In the genomic region with DNA sequence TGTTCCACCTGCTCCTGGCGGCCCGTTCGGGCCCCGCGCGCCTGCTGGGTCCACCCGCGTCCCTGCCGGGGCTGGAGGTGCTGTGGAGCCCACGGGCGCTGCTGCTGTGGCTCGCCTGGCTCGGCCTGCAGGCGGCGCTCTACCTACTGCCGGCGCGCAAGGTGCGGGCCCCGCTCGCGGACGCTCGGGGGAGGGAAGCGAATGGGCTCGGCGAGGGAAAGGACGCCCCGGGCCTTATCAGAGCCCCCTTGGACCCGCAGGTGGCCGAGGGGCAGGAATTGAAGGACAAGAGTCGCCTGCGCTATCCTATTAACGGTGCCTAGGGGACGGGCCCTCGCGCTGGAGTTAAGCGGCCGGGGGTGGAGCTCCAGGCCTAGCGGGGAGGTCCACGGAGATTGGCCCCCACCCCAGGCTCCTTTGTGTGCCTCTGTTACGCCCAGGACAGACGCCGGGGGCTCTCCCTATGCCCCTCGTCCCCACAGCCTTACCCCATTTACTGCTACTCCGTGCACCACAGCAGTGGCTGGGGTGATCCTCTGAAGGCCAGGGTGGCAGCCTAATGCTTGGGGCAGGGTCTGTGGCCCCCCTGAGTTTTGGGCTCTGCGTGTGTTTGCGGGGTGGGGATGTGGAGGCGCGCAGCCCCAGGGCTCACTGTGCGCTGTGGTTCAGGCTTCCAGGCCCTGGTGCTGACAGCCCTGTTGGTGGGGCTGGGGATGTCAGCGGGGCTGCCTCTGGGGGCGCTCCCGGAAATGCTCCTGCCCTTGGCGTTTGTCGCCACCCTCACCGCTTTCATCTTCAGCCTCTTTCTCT, we compare ENCODE assay signal across 1 cellular context.
A peak's percentile ranks its signal among the peaks of the same experiment; 100 is the strongest.
TF ChIP-seq lines count a peak whose summit lies in the region.

No MANE protein-coding gene starts in this region.

TF ChIP-seq in HepG2, 621 proteins besides CTCF, POLR2A, EP300 and RAD21 (continued from another document and continues in another):
- TF ChIP-seq, protein P1, sequence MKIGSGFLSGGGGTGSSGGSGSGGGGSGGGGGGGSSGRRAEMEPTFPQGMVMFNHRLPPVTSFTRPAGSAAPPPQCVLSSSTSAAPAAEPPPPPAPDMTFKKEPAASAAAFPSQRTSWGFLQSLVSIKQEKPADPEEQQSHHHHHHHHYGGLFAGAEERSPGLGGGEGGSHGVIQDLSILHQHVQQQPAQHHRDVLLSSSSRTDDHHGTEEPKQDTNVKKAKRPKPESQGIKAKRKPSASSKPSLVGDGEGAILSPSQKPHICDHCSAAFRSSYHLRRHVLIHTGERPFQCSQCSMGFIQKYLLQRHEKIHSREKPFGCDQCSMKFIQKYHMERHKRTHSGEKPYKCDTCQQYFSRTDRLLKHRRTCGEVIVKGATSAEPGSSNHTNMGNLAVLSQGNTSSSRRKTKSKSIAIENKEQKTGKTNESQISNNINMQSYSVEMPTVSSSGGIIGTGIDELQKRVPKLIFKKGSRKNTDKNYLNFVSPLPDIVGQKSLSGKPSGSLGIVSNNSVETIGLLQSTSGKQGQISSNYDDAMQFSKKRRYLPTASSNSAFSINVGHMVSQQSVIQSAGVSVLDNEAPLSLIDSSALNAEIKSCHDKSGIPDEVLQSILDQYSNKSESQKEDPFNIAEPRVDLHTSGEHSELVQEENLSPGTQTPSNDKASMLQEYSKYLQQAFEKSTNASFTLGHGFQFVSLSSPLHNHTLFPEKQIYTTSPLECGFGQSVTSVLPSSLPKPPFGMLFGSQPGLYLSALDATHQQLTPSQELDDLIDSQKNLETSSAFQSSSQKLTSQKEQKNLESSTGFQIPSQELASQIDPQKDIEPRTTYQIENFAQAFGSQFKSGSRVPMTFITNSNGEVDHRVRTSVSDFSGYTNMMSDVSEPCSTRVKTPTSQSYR (CRISPR knock-in tag; IDR thresholded peaks at IDR 0.05; ENCODE audit: borderline replicate concordance): no peak
- TF ChIP-seq ERF (CRISPR knock-in tag; IDR thresholded peaks at IDR 0.05) (peak; percentile 51; the same call in 1 of the 2 replicates), SMYD3 (CRISPR knock-in tag; IDR thresholded peaks at IDR 0.05) (no peak), ZBTB3 (CRISPR knock-in tag; IDR thresholded peaks at IDR 0.05; ENCODE audit: borderline replicate concordance, low read depth) (no peak), LCORL (IDR thresholded peaks at IDR 0.05) (no peak), LCORL (CRISPR knock-in tag; IDR thresholded peaks at IDR 0.05) (peak; percentile 52; the same call in 1 of the 2 replicates), NFE2L2 (IDR thresholded peaks at IDR 0.05; ENCODE audit: low read length) (no peak), KLF11 (CRISPR knock-in tag; IDR thresholded peaks at IDR 0.05) (no peak), MED8 (CRISPR knock-in tag; IDR thresholded peaks at IDR 0.05; ENCODE audit: insufficient replicate concordance) (peak; percentile 53), ZNF782 (CRISPR knock-in tag; IDR thresholded peaks at IDR 0.05; ENCODE audit: borderline replicate concordance) (no peak), YY1 (IDR thresholded peaks at IDR 0.05; ENCODE audit: insufficient read depth, insufficient replicate concordance, low read depth, low read length) (peak; percentile 54), BRD4 (CRISPR knock-in tag; IDR thresholded peaks at IDR 0.05) (peak; percentile 74; the same call in 1 of the 2 replicates), ZNF768 (CRISPR knock-in tag; IDR thresholded peaks at IDR 0.05) (0 out of 2 replicates have a peak, but pooled peaks have one; percentile 61), ZNF44 (CRISPR knock-in tag; IDR thresholded peaks at IDR 0.05) (peak; percentile 31; the same call in 1 of the 2 replicates), ZBTB7A (CRISPR knock-in tag; IDR thresholded peaks at IDR 0.05) (no peak), GATAD2A (CRISPR knock-in tag; IDR thresholded peaks at IDR 0.05) (peak; percentile 75)
- TF ChIP-seq, protein P2, sequence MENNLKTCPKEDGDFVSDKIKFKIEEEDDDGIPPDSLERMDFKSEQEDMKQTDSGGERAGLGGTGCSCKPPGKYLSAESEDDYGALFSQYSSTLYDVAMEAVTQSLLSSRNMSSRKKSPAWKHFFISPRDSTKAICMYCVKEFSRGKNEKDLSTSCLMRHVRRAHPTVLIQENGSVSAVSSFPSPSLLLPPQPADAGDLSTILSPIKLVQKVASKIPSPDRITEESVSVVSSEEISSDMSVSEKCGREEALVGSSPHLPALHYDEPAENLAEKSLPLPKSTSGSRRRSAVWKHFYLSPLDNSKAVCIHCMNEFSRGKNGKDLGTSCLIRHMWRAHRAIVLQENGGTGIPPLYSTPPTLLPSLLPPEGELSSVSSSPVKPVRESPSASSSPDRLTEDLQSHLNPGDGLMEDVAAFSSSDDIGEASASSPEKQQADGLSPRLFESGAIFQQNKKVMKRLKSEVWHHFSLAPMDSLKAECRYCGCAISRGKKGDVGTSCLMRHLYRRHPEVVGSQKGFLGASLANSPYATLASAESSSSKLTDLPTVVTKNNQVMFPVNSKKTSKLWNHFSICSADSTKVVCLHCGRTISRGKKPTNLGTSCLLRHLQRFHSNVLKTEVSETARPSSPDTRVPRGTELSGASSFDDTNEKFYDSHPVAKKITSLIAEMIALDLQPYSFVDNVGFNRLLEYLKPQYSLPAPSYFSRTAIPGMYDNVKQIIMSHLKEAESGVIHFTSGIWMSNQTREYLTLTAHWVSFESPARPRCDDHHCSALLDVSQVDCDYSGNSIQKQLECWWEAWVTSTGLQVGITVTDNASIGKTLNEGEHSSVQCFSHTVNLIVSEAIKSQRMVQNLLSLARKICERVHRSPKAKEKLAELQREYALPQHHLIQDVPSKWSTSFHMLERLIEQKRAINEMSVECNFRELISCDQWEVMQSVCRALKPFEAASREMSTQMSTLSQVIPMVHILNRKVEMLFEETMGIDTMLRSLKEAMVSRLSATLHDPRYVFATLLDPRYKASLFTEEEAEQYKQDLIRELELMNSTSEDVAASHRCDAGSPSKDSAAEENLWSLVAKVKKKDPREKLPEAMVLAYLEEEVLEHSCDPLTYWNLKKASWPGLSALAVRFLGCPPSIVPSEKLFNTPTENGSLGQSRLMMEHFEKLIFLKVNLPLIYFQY (CRISPR knock-in tag; IDR thresholded peaks at IDR 0.05; ENCODE audit: borderline replicate concordance): no peak; the same call in 1 of the 2 replicates
- TF ChIP-seq, protein P3, sequence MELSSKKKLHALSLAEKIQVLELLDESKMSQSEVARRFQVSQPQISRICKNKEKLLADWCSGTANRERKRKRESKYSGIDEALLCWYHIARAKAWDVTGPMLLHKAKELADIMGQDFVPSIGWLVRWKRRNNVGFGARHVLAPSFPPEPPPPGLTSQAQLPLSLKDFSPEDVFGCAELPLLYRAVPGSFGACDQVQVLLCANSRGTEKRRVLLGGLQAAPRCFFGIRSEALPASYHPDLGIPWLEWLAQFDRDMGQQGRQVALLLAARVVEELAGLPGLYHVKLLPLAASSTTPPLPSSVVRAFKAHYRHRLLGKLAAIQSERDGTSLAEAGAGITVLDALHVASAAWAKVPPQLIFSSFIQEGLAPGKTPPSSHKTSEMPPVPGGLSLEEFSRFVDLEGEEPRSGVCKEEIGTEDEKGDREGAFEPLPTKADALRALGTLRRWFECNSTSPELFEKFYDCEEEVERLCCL (CRISPR knock-in tag; IDR thresholded peaks at IDR 0.05; ENCODE audit: borderline replicate concordance): no peak
- TF ChIP-seq, protein P4, sequence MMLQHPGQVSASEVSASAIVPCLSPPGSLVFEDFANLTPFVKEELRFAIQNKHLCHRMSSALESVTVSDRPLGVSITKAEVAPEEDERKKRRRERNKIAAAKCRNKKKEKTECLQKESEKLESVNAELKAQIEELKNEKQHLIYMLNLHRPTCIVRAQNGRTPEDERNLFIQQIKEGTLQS (CRISPR knock-in tag; IDR thresholded peaks at IDR 0.05): no peak
- TF ChIP-seq, protein P5, sequence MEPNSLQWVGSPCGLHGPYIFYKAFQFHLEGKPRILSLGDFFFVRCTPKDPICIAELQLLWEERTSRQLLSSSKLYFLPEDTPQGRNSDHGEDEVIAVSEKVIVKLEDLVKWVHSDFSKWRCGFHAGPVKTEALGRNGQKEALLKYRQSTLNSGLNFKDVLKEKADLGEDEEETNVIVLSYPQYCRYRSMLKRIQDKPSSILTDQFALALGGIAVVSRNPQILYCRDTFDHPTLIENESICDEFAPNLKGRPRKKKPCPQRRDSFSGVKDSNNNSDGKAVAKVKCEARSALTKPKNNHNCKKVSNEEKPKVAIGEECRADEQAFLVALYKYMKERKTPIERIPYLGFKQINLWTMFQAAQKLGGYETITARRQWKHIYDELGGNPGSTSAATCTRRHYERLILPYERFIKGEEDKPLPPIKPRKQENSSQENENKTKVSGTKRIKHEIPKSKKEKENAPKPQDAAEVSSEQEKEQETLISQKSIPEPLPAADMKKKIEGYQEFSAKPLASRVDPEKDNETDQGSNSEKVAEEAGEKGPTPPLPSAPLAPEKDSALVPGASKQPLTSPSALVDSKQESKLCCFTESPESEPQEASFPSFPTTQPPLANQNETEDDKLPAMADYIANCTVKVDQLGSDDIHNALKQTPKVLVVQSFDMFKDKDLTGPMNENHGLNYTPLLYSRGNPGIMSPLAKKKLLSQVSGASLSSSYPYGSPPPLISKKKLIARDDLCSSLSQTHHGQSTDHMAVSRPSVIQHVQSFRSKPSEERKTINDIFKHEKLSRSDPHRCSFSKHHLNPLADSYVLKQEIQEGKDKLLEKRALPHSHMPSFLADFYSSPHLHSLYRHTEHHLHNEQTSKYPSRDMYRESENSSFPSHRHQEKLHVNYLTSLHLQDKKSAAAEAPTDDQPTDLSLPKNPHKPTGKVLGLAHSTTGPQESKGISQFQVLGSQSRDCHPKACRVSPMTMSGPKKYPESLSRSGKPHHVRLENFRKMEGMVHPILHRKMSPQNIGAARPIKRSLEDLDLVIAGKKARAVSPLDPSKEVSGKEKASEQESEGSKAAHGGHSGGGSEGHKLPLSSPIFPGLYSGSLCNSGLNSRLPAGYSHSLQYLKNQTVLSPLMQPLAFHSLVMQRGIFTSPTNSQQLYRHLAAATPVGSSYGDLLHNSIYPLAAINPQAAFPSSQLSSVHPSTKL (CRISPR knock-in tag; IDR thresholded peaks at IDR 0.05): peak; percentile 56
- TF ChIP-seq, protein P6, sequence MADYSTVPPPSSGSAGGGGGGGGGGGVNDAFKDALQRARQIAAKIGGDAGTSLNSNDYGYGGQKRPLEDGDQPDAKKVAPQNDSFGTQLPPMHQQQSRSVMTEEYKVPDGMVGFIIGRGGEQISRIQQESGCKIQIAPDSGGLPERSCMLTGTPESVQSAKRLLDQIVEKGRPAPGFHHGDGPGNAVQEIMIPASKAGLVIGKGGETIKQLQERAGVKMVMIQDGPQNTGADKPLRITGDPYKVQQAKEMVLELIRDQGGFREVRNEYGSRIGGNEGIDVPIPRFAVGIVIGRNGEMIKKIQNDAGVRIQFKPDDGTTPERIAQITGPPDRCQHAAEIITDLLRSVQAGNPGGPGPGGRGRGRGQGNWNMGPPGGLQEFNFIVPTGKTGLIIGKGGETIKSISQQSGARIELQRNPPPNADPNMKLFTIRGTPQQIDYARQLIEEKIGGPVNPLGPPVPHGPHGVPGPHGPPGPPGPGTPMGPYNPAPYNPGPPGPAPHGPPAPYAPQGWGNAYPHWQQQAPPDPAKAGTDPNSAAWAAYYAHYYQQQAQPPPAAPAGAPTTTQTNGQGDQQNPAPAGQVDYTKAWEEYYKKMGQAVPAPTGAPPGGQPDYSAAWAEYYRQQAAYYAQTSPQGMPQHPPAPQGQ (CRISPR knock-in tag; IDR thresholded peaks at IDR 0.05; ENCODE audit: borderline replicate concordance): no peak
- TF ChIP-seq, protein P7, sequence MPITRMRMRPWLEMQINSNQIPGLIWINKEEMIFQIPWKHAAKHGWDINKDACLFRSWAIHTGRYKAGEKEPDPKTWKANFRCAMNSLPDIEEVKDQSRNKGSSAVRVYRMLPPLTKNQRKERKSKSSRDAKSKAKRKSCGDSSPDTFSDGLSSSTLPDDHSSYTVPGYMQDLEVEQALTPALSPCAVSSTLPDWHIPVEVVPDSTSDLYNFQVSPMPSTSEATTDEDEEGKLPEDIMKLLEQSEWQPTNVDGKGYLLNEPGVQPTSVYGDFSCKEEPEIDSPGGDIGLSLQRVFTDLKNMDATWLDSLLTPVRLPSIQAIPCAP (CRISPR knock-in tag; IDR thresholded peaks at IDR 0.05; ENCODE audit: low read depth): no peak
- TF ChIP-seq, protein P8, sequence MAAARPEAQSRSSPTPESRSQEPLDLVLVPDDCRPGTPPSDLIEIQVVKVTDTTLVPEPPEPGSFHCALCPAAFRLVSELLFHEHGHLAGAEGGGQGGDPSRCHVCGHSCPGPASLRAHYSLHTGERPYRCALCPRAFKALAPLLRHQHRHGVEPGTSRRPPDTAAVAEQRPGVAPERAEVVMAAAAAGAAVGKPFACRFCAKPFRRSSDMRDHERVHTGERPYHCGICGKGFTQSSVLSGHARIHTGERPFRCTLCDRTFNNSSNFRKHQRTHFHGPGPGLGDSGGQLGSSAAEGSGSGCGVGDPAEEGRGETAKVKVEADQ (CRISPR knock-in tag; IDR thresholded peaks at IDR 0.05; ENCODE audit: borderline replicate concordance): no peak
- TF ChIP-seq, protein P9, sequence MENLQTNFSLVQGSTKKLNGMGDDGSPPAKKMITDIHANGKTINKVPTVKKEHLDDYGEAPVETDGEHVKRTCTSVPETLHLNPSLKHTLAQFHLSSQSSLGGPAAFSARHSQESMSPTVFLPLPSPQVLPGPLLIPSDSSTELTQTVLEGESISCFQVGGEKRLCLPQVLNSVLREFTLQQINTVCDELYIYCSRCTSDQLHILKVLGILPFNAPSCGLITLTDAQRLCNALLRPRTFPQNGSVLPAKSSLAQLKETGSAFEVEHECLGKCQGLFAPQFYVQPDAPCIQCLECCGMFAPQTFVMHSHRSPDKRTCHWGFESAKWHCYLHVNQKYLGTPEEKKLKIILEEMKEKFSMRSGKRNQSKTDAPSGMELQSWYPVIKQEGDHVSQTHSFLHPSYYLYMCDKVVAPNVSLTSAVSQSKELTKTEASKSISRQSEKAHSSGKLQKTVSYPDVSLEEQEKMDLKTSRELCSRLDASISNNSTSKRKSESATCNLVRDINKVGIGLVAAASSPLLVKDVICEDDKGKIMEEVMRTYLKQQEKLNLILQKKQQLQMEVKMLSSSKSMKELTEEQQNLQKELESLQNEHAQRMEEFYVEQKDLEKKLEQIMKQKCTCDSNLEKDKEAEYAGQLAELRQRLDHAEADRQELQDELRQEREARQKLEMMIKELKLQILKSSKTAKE (CRISPR knock-in tag; IDR thresholded peaks at IDR 0.05; ENCODE audit: borderline replicate concordance): no peak
- TF ChIP-seq, protein P10, sequence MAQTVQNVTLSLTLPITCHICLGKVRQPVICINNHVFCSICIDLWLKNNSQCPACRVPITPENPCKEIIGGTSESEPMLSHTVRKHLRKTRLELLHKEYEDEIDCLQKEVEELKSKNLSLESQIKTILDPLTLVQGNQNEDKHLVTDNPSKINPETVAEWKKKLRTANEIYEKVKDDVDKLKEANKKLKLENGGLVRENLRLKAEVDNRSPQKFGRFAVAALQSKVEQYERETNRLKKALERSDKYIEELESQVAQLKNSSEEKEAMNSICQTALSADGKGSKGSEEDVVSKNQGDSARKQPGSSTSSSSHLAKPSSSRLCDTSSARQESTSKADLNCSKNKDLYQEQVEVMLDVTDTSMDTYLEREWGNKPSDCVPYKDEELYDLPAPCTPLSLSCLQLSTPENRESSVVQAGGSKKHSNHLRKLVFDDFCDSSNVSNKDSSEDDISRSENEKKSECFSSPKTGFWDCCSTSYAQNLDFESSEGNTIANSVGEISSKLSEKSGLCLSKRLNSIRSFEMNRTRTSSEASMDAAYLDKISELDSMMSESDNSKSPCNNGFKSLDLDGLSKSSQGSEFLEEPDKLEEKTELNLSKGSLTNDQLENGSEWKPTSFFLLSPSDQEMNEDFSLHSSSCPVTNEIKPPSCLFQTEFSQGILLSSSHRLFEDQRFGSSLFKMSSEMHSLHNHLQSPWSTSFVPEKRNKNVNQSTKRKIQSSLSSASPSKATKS (CRISPR knock-in tag; IDR thresholded peaks at IDR 0.05): no peak
- TF ChIP-seq, protein P11, sequence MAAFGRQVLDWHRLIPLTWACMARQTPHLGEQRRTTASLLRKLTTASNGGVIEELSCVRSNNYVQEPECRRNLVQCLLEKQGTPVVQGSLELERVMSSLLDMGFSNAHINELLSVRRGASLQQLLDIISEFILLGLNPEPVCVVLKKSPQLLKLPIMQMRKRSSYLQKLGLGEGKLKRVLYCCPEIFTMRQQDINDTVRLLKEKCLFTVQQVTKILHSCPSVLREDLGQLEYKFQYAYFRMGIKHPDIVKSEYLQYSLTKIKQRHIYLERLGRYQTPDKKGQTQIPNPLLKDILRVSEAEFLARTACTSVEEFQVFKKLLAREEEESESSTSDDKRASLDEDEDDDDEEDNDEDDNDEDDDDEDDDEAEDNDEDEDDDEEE (CRISPR knock-in tag; IDR thresholded peaks at IDR 0.05): no peak
